Comparison of ENCODE assay signal across 25 cellular contexts in the genomic region with DNA sequence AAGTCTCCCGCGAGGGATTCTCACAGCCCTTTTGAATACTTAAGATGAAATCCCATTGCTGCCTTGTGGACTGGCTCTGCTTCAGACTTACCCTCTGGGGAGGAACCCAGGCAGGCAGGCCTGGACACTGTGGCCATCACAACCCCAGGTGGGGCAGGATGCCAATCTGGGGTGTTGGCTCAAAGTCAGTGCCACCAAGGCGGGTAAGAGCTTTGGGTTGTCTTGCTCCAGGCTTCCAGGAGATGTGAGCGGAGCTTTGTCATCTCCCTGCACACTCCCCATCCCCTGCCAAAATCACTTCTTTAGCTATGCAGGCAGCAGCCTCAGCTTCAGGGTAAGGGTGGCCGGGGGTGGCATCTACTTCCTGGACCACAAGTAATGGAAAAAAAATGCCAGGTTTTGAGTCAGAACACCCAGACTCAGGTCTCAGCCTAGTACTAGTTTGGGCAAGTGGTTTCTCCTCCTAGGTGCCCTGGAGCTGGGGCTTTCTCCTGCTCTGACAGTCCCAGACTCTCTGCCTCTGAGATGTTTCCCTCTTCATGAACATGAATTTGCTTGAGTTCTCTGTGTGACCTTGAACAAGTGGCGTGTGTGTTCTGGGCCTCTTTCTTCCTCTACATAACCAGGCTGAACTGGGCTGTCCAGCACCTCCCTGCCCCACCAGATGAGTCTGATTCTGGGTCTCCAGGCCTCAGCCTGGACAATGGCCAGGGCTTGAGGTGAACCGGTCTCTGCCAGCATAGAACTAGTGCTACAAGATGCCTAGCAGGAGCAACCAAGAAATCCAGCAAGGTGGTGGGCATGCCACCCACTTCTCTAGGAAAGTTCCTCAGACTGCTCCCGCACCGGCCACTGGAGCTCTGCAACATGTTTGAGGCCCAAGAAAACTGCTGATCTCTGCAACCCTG.
DNase-seq lines count a peak whose midpoint lies in the region; ATAC-seq and TF ChIP-seq lines count a peak whose summit lies in the region.
"Had no signal": no experiment of that assay in that cellular context is flagged by ENCODE, and none has a peak within 500 bp of the region (broad histone marks: within the 10 kb centered on the region; RNA-seq: fewer than 3 reads in every experiment).

No MANE protein-coding gene starts in this region.

- no peak for TF ChIP-seq CTCF in sigmoid colon (IDR thresholded peaks at IDR 0.05)

- H3K27me3 ChIP-seq in GM23248 (replicated peaks; ENCODE audit: insufficient read depth) (peaks cover 19% of the 10 kb centered on the region; the same call in 1 of the 2 replicates), esophagus (ENCODE audit: control insufficient read depth in 1 of 2, insufficient read depth in 2 of 2, low read length in 2 of 2) (no peaks in the 10 kb centered on the region), sigmoid colon (peaks cover 0 to 2% (median under 1%) of the 10 kb centered on the region in 3 donors)
- H3K27me3 ChIP-seq: adrenal gland, pancreas, thyroid gland had no signal

- H2AFZ ChIP-seq in GM23248 = no peak overlapping the region

- WGBS in GM23248 (ENCODE audit: low coverage in 1 of 2, low lambda C conversion rate in 2 of 2, missing lambda C conversion rate in 2 of 2), 2 experiments = 62 to 70% methylated on average over 9 of the region's 9 CpGs
- 49 to 66% methylated on average over 9 of the region's 9 CpGs for WGBS in esophagus, 2 donors
- WGBS in sigmoid colon, 2 donors = 67 to 84% methylated on average over 9 of the region's 9 CpGs

- H3F3A ChIP-seq in GM23248 (ENCODE audit: insufficient read depth) = no peaks in the 10 kb centered on the region

- no peak for TF ChIP-seq POLR2A in sigmoid colon (IDR thresholded peaks at IDR 0.05)

- H3K4me3 ChIP-seq in GM23248 (no peak overlapping the region), esophagus (ENCODE audit: low read depth in 1 of 2, low read length in 2 of 2) (no peak overlapping the region), sigmoid colon (no peak overlapping the region)
- H3K4me3 ChIP-seq: adrenal gland, coronary artery, GM12878, pancreas, thyroid gland had no signal

- in situ Hi-C loops in GM23248 (cut with MboI) = no loop called here

- intact Hi-C loops in sigmoid colon (cut with DNase I) = no loop called here

- no peak overlapping the region for H3K4me2 ChIP-seq in GM23248 (ENCODE audit: unreplicated experiment)

- no peak for ATAC-seq in GM21526 (IDR thresholded peaks at IDR 0.05; ENCODE audit: low FRiP score, unreplicated experiment)
- ATAC-seq: GM12878; naive thymus-derived CD8-positive, alpha-beta T cell; pancreas had no signal

- H3K27ac ChIP-seq in GM23248 (no peak overlapping the region), esophagus (ENCODE audit: low read depth in 2 of 2, low read length in 1 of 2) (peak overlapping the region; percentile 57 to 69), sigmoid colon (no peak overlapping the region)
- H3K27ac ChIP-seq: adrenal gland, brain microvascular endothelial cell, coronary artery, pancreas, thyroid gland had no signal

- DNase-seq in activated CD4-positive, alpha-beta T cell treated with anti-CD3 and anti-CD28 coated beads, Interleukin-2, amount 50 U/mL, for 48 hours = peak; percentile 21 to 24
- no peak for DNase-seq in activated CD4-positive, alpha-beta T cell treated with anti-CD3 and anti-CD28 coated beads, Interleukin-2, amount 50 U/mL, for 1 hour
- DNase-seq in GM23248 (peak; percentile 40), sigmoid colon (peak; percentile 36), NCI-H774 (lab: John Stamatoyannopoulos, UW) (no peak), NCI-H187 (lab: John Stamatoyannopoulos, UW) (no peak)
- DNase-seq: activated B cell treated with CpG ODN at 0.5 μM for 24 hours; adrenal gland; AML-193; brain microvascular endothelial cell; CD8-positive, alpha-beta memory T cell; DMS79 treated with DMSO at 0.1 percent for 48 hours; head of caudate nucleus; naive thymus-derived CD8-positive, alpha-beta T cell; NCI-H146; NCI-H524; pancreas; RPMI8226; stimulated activated CD4-positive, alpha-beta T cell treated with anti-CD3 and anti-CD28 coated beads, Interleukin-2, amount 100 ng/mL, for 24 hours; stimulated activated naive B cell treated with anti-CD40 and anti-IgM and Interleukin-4, amounts not matched to agents 10 μg/mL and 1 μg/mL and 100 μg/mL, for 72 hours; thyroid gland had no signal

- no peaks in the 10 kb centered on the region for H4K20me1 ChIP-seq in GM23248 (ENCODE audit: insufficient read depth)

- H3K9me3 ChIP-seq in GM23248 (ENCODE audit: low read depth) = no peaks in the 10 kb centered on the region
- no peaks in the 10 kb centered on the region for H3K9me3 ChIP-seq in esophagus (ENCODE audit: control insufficient read depth in 2 of 2, insufficient read depth in 1 of 2, low read depth in 1 of 2, low read length in 1 of 2)
- no peaks in the 10 kb centered on the region for H3K9me3 ChIP-seq in sigmoid colon
- H3K9me3 ChIP-seq: adrenal gland, pancreas, thyroid gland had no signal

- TF ChIP-seq EP300 in sigmoid colon (IDR thresholded peaks at IDR 0.05) = no peak

- H3K36me3 ChIP-seq in GM23248 (ENCODE audit: low read depth) = no peaks in the 10 kb centered on the region
- H3K36me3 ChIP-seq in esophagus (ENCODE audit: control insufficient read depth in 2 of 2, insufficient read depth in 2 of 2, low read length in 1 of 2) = no peaks in the 10 kb centered on the region
- H3K36me3 ChIP-seq in sigmoid colon = no peaks in the 10 kb centered on the region
- H3K36me3 ChIP-seq: adrenal gland, brain microvascular endothelial cell, pancreas, thyroid gland had no signal

- no peak overlapping the region for H3K9ac ChIP-seq in GM23248

- H3K9me2 ChIP-seq in GM23248 (ENCODE audit: insufficient read depth) = no peaks in the 10 kb centered on the region

- H3K4me1 ChIP-seq in GM23248 (ENCODE audit: insufficient read depth) = 0 out of 2 replicates have a peak, but pooled peaks cover 6% of the 10 kb centered on the region
- H3K4me1 ChIP-seq in esophagus (ENCODE audit: control insufficient read depth in 2 of 2, insufficient read depth in 2 of 2, low read length in 1 of 2) = peaks cover 3 to 27% of the 10 kb centered on the region in 2 donors
- H3K4me1 ChIP-seq in sigmoid colon = peaks cover 0 to 17% (median 13%) of the 10 kb centered on the region in 4 donors

- H3K79me2 ChIP-seq in GM23248 (ENCODE audit: insufficient read depth) = no peaks in the 10 kb centered on the region

Comparison
In these comparisons a context has a peak if more than half of its experiments do, and no peak if none do; other contexts are left out.
1. DNase-seq: peak in activated CD4-positive, alpha-beta T cell treated with anti-CD3 and anti-CD28 coated beads, Interleukin-2, amount 50 U/mL, for 48 hours (2 of 2), GM23248 (single experiment) and sigmoid colon (single experiment); none in activated CD4-positive, alpha-beta T cell treated with anti-CD3 and anti-CD28 coated beads, Interleukin-2, amount 50 U/mL, for 1 hour (single experiment), NCI-H774 (single experiment) and NCI-H187 (0 of 2).
2. H3K27ac ChIP-seq: peak in esophagus (2 of 2); none in GM23248 (single experiment) and sigmoid colon (0 of 4).